ENCODE assay signal across 11 cellular contexts in the genomic region with DNA sequence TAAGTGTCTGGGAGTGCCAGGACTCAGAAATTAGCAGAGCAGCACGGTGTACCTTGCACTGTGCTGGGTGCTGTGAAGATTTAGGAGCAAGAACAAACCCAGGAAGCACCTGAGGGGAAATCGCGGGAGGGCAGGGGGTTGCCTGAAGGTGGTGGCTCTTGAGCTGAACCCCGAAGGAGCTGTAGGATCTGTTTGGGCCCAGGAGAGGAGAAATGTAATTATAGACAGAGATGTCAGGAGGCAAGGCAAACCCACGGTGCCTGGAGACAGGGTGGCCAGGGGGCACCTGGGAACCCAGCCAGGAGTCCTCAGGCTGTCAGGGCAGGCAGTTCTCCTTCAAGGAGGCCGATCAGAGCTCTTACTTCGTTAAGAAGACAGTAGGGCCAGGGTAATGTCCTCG.
"Had no signal": no experiment of that assay in that cellular context is flagged by ENCODE, and none has a peak within 500 bp of the region (broad histone marks: within the 10 kb centered on the region; RNA-seq: fewer than 3 reads in every experiment).

No MANE protein-coding gene starts in this region.

- H3K79me2 ChIP-seq: hepatocyte had no signal

- H2AFZ ChIP-seq: hepatocyte had no signal

- H3K36me3 ChIP-seq: ascending aorta, pancreas had no signal

- DNase-seq: activated CD4-positive, alpha-beta T cell treated with anti-CD3 and anti-CD28 coated beads, Interleukin-2, amount 50 U/mL, for 48 hours; cerebellar nuclear complex; effector CD8-positive, alpha-beta T cell; mesendoderm; naive thymus-derived CD8-positive, alpha-beta T cell; stimulated activated naive B cell treated with anti-CD40 and anti-IgM and Interleukin-4, amounts not matched to agents 10 μg/mL and 1 μg/mL and 100 μg/mL, for 72 hours had no signal

- H3K27ac ChIP-seq: ascending aorta, hepatocyte, pancreas, VCaP had no signal

- H3K9me3 ChIP-seq: pancreas had no signal

- H3K4me3 ChIP-seq: ascending aorta, hepatocyte, pancreas had no signal

- H3K4me2 ChIP-seq: hepatocyte had no signal

- ATAC-seq: esophagus mucosa; naive thymus-derived CD8-positive, alpha-beta T cell; pancreas; stimulated activated naive B cell treated with anti-CD40 and anti-IgM and Interleukin-4, amounts not matched to agents 10 μg/mL and 1 μg/mL and 100 μg/mL, for 72 hours had no signal
